ENCODE assay signal across 9 cellular contexts in the genomic region with DNA sequence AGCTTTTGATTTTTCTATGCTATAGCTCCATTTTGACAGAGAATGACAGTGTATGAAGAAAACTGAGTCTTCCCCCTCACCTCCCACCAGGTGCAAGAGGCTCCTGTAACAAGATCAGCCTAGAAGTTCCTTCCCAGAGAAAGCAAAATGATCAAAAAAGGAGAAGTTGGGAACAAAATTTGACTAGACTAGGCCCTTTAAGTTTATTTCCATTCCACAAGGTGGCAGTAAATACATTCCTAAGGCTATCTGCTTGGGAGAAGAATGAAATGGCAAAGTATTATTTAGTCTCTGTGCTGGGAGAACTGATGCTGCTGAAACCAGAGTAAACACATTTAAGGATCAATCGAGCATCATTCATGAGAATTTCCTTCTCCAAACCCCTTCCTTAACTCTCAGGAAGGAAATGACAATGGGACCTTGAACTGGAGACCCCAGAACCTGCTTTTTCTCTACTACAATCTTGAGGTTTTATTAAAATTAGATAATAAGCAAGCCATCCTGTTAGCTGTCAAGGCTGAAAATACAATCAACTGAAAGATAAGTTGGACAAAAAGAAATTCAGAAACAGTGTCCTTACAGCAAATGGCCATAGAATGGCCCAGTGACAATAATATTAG.
A peak's percentile ranks its signal among the peaks of the same experiment; 100 is the strongest.
DNase-seq lines count a peak whose midpoint lies in the region; ATAC-seq, FAIRE-seq and TF ChIP-seq lines count a peak whose summit lies in the region.
"Had no signal": no experiment of that assay in that cellular context is flagged by ENCODE, and none has a peak within 500 bp of the region (broad histone marks: within the 10 kb centered on the region; RNA-seq: fewer than 3 reads in every experiment).

No MANE protein-coding gene starts in this region.

- H3K27me3 ChIP-seq in GM12878 (replicated peaks in 1 of 2; ENCODE audit: control insufficient read depth in 2 of 2, insufficient read depth in 2 of 2, low read length in 1 of 2) (no peaks in the 10 kb centered on the region), upper lobe of right lung (no peaks in the 10 kb centered on the region)
- H3K27me3 ChIP-seq: BLaER1 had no signal

- H3K9me3 ChIP-seq in GM12878 (replicated peaks; ENCODE audit: control insufficient read depth, insufficient read depth, low read length) (no peaks in the 10 kb centered on the region), upper lobe of right lung (no peaks in the 10 kb centered on the region)
- H3K9me3 ChIP-seq: BLaER1 had no signal

- no peak overlapping the region for H3K9ac ChIP-seq in GM12878 (ENCODE audit: control insufficient read depth, insufficient read depth, low read length)
- H3K9ac ChIP-seq: BLaER1 had no signal

- no peak overlapping the region for H2AFZ ChIP-seq in GM12878 (ENCODE audit: control insufficient read depth, low read depth, low read length)

- TF ChIP-seq CTCF in GM12878 (IDR thresholded peaks at IDR 0.05 in 2 of 3, conservative IDR thresholded peaks at IDR 0.05 in 1 of 3; ENCODE audit: control insufficient read depth in 2 of 3, extremely low read depth in 1 of 3, insufficient read depth in 1 of 3, low read depth in 3 of 3, low read length in 3 of 3) (peak; percentile 40 to 55 (median 50); a peak in 5 of 6 replicates), upper lobe of right lung (IDR thresholded peaks at IDR 0.05) (peak; percentile 61)

- peak; percentile 61 for FAIRE-seq in GM12878 (lab: Jason Lieb, UNC)

- SMC1A ChIA-PET in GM12878 (lab: Charles Lee; ENCODE audit: uncharacterized antibody, unreplicated experiment), result interaction anchor here (0.9 to 1.6 kb wide), 4 partner anchors 62 to 838 kb away, joined by 3 to 4 read pairs (median 4); no protein-coding TSS in a partner anchor

- H3K4me3 ChIP-seq in GM12878 (no peak overlapping the region), upper lobe of right lung (no peak overlapping the region)
- H3K4me3 ChIP-seq: BLaER1 had no signal

- TF ChIP-seq EP300 in GM12878 (IDR thresholded peaks at IDR 0.05; ENCODE audit: borderline replicate concordance in 1 of 2, control insufficient read depth in 1 of 2, low read depth in 2 of 2, low read length in 2 of 2), result no peak

- intact Hi-C loops in GM12878 (cut with micrococcal nuclease; ENCODE audit: unreplicated experiment), result loop anchor here (1.0 to 10.0 kb wide), 2 partner anchors 617 to 837 kb away; no protein-coding TSS in a partner anchor
- intact Hi-C loops in upper lobe of right lung (cut with DNase I), result loop anchor here (10.0 kb wide), 1 partner anchor 837 kb away; no protein-coding TSS in a partner anchor

- BruUV-seq in GM12878 (replicated peaks; lab: Mats Ljungman, UMichigan), result no TSS peak

- H3K79me2 ChIP-seq in GM12878 (ENCODE audit: control insufficient read depth, insufficient read depth, low read length), result no peaks in the 10 kb centered on the region

- H3K4me2 ChIP-seq in GM12878 (ENCODE audit: control insufficient read depth, insufficient read depth), result no peak overlapping the region
- H3K4me2 ChIP-seq: BLaER1 had no signal

- H3K27ac ChIP-seq in GM12878 (ENCODE audit: control insufficient read depth, insufficient read depth) (no peak overlapping the region), upper lobe of right lung (no peak overlapping the region)
- H3K27ac ChIP-seq: BLaER1 had no signal

- TF ChIP-seq POLR2A in GM12878 (IDR thresholded peaks at IDR 0.05; ENCODE audit: low read depth, low read length), result no peak

- RAD21 ChIA-PET in GM12878 (lab: Charles Lee; ENCODE audit: unreplicated experiment), result interaction anchor here (0.8 to 1.9 kb wide), 4 partner anchors 14 to 838 kb away, joined by 3 to 8 read pairs (median 3); no protein-coding TSS in a partner anchor

- H3K36me3 ChIP-seq in GM12878 (ENCODE audit: control insufficient read depth in 2 of 2, insufficient read depth in 2 of 2, low read length in 1 of 2) (no peaks in the 10 kb centered on the region), upper lobe of right lung (no peaks in the 10 kb centered on the region)
- H3K36me3 ChIP-seq: BLaER1 had no signal

- H4K20me1 ChIP-seq in GM12878 (ENCODE audit: control insufficient read depth, insufficient read depth), result no peaks in the 10 kb centered on the region
- H4K20me1 ChIP-seq: BLaER1 had no signal

- CTCF ChIA-PET in GM12878 (lab: Yijun Ruan, JAX), result interaction anchor here (0.7 to 3.4 kb wide), 7 partner anchors 10 to 845 kb away, joined by 3 to 35 read pairs (median 4); no protein-coding TSS in a partner anchor

- ATAC-seq in GM12878 (peak; percentile 65), upper lobe of right lung (peak; percentile 78), HG03159 (IDR thresholded peaks at IDR 0.05; ENCODE audit: unreplicated experiment) (no peak)

- DNase-seq in NCI-H1417 (lab: John Stamatoyannopoulos, UW) (peak; percentile 20 to 66 (median 25)), NCI-H1417 treated with DMSO at 0.1 percent for 48 hours (lab: John Stamatoyannopoulos, UW) (no peak), NCI-H1930 (lab: John Stamatoyannopoulos, UW) (peak; percentile 5 to 43), GM12878 (ENCODE audit: low read depth, low spot score) (no peak), inferior parietal cortex (ENCODE audit: extremely low spot score) (peak; percentile 81), upper lobe of right lung (no peak), cortex of kidney (lab: John Stamatoyannopoulos, UW) (no peak)

- TF ChIP-seq RAD21 in GM12878 (IDR thresholded peaks at IDR 0.05; ENCODE audit: insufficient read depth, low read depth, low read length), result peak; percentile 83

- WGBS in GM12878 (ENCODE audit: insufficient coverage, insufficient replicate concordance, low lambda C conversion rate, missing lambda C conversion rate), result 0% methylated on average over 1 of the region's 1 CpG

- POLR2A ChIA-PET in GM12878 (lab: Charles Lee), result no interaction called here

- in situ Hi-C loops in GM12878 (cut with MboI), result loop anchor here (5.0 kb wide), 1 partner anchor 840 kb away; no protein-coding TSS in a partner anchor

- H3K4me1 ChIP-seq in GM12878 (ENCODE audit: control insufficient read depth, insufficient read depth, low read length) (no peaks in the 10 kb centered on the region), upper lobe of right lung (no peaks in the 10 kb centered on the region)
- H3K4me1 ChIP-seq: BLaER1 had no signal

TF ChIP-seq in GM12878, 131 proteins besides CTCF, POLR2A, EP300 and RAD21:
- TF ChIP-seq SMC3 (IDR thresholded peaks at IDR 0.05; ENCODE audit: borderline replicate concordance, low read length), result peak; percentile 58; the same call in 1 of the 2 replicates
- no peak for TF ChIP-seq ZBTB11 (CRISPR knock-in tag; IDR thresholded peaks at IDR 0.05)

Comparison
In these comparisons a context has a peak if more than half of its experiments do, and no peak if none do; other contexts are left out.
1. DNase-seq: peak in NCI-H1417 (3 of 3), NCI-H1930 (2 of 2) and inferior parietal cortex (single experiment); none in NCI-H1417 treated with DMSO at 0.1 percent for 48 hours (single experiment), GM12878 (single experiment), upper lobe of right lung (single experiment) and cortex of kidney (single experiment).